8 cellular contexts compared by ENCODE assay signal in the genomic region with DNA sequence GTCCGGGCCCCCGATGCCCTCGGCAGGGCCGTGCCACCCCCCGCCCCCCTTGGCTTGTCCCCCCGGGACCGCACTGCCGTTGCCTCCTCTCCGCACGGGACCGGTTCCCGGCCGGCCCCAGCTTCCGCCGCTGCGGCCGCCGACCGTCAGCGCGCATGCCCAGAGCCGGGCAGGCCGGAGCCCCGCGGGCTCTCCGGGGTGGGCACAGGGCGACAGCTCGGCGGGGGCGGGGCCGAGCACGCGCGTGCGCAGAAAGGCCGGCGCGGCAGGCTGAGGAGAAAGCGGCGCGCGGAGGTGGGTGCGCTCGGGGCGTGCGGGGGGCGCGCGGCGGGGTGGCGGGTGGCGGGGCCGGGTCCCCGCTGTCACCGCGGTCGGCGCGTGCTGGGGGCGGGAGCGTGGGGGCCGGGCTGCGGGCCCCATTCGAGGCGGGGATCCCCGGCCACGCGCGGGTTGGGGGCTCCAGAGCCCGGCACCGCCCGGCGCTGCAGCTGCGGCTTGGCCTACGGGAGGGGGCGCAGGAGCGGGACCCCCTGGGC. TPM values are rescaled to one million over a fixed set of nuclear protein-coding genes. Genes with fewer than 3 reads are reported as not detected.
DNase-seq lines count a peak whose midpoint lies in the region; ATAC-seq and TF ChIP-seq lines count a peak whose summit lies in the region.

A gene (plus strand): TSS at position 251 of the 536 bp plus-strand sequence. CDS start 21,022 bp downstream, outside the sequence.

- H3K27me3 ChIP-seq in BLaER1: no peaks in the 10 kb centered on the region
- no peaks in the 10 kb centered on the region for H3K27me3 ChIP-seq in Panc1 (ENCODE audit: control insufficient read depth, insufficient read depth, low read length)
- peaks cover 4 to 45% (median 16%) of the 10 kb centered on the region in 4 donors for H3K27me3 ChIP-seq in esophagus squamous epithelium
- peaks cover 17% of the 10 kb centered on the region for H3K27me3 ChIP-seq in muscle layer of duodenum (ENCODE audit: low read depth, low read length)

- BruUV-seq in Panc1 (replicated peaks; lab: Mats Ljungman, UMichigan): no TSS peak

- CTCF ChIA-PET in Panc1 (lab: Charles Lee): interaction anchor here (0.5 to 0.9 kb wide), 4 partner anchors 15 to 38 kb away, joined by 3 to 13 read pairs (median 3); no protein-coding TSS in a partner anchor

- ATAC-seq in Panc1: peak; percentile 73

- H3K4me2 ChIP-seq in BLaER1: peak within 1 kb of the TSS; percentile 99

- no CpG with 5 or more reads among the region's 77 CpGs for WGBS in esophagus squamous epithelium, 2 donors

- H3K4me3 ChIP-seq in BLaER1: peak within 1 kb of the TSS; percentile 98
- H3K4me3 ChIP-seq in Panc1 (ENCODE audit: low read depth in 2 of 2, low read length in 2 of 2): peak within 1 kb of the TSS; percentile 60 to 68
- H3K4me3 ChIP-seq in esophagus squamous epithelium: peak within 1 kb of the TSS; percentile 51 to 75 (median 70)
- peak within 1 kb of the TSS; percentile 50 to 77 for H3K4me3 ChIP-seq in muscle layer of duodenum (ENCODE audit: low read depth in 1 of 2, low read length in 2 of 2)

- peaks cover 63% of the 10 kb centered on the region for H3K4me1 ChIP-seq in BLaER1
- peaks cover 43% of the 10 kb centered on the region for H3K4me1 ChIP-seq in Panc1 (ENCODE audit: control insufficient read depth, insufficient read depth, low read length)
- H3K4me1 ChIP-seq in esophagus squamous epithelium: peaks cover 21 to 60% (median 46%) of the 10 kb centered on the region in 3 donors
- peaks cover 3 to 38% of the 10 kb centered on the region in 2 donors for H3K4me1 ChIP-seq in muscle layer of duodenum (ENCODE audit: control insufficient read depth in 1 of 2, insufficient read depth in 2 of 2, low read length in 2 of 2)

- peaks cover 23% of the 10 kb centered on the region for H3K36me3 ChIP-seq in BLaER1
- no peaks in the 10 kb centered on the region; the same call in 1 of the 2 replicates for H3K36me3 ChIP-seq in Panc1 (ENCODE audit: control insufficient read depth, insufficient read depth, low read length)
- H3K36me3 ChIP-seq in esophagus squamous epithelium: no peaks in the 10 kb centered on the region
- H3K36me3 ChIP-seq in muscle layer of duodenum (ENCODE audit: control insufficient read depth in 1 of 2, insufficient read depth in 2 of 2, low read length in 2 of 2): no peaks in the 10 kb centered on the region

- peak; percentile 100 for DNase-seq in GM19238 (ENCODE audit: insufficient read length, low spot score)
- peak; percentile 81 for DNase-seq in HT-29 (ENCODE audit: low spot score)
- no peak for DNase-seq in Panc1 (ENCODE audit: low read depth, low spot score)
- peak; percentile 68 for DNase-seq in activated T-helper 1 cell treated with Interleukin-2 at 50 U/mL for 16 hours (ENCODE audit: low read depth)
- DNase-seq in esophagus squamous epithelium (lab: John Stamatoyannopoulos, UW): no peak
- peak; percentile 89 for DNase-seq in stimulated activated CD8-positive, alpha-beta memory T cell treated with anti-CD3 and anti-CD28 coated beads, Interleukin-4, amount 100 ng/mL, for 48 hours

- TF ChIP-seq CTCF in Panc1 (IDR thresholded peaks at IDR 0.05): no peak
- no peak for TF ChIP-seq CTCF in esophagus squamous epithelium (IDR thresholded peaks at IDR 0.05)

- TF ChIP-seq POLR2A in esophagus squamous epithelium (IDR thresholded peaks at IDR 0.05): peak in 1 of 4 donors; percentile 73

- H4K20me1 ChIP-seq in BLaER1: peaks cover 60% of the 10 kb centered on the region

- POLR2A ChIA-PET in Panc1 (lab: Charles Lee): interaction anchor here (0.7 kb wide), 1 partner anchor 18 kb away, joined by 8 read pairs; no protein-coding TSS in a partner anchor

- intact Hi-C loops in Panc1 (cut with micrococcal nuclease; ENCODE audit: unreplicated experiment): no loop called here
- intact Hi-C loops in esophagus squamous epithelium (cut with DNase I): no loop called here

- peak within 1 kb of the TSS; percentile 99 for H3K27ac ChIP-seq in BLaER1
- H3K27ac ChIP-seq in Panc1 (ENCODE audit: low read length): peak within 1 kb of the TSS; percentile 85
- H3K27ac ChIP-seq in esophagus squamous epithelium: peak within 1 kb of the TSS; percentile 75 to 84 (median 80)
- H3K27ac ChIP-seq in muscle layer of duodenum (ENCODE audit: low read length): no peak within 1 kb of the TSS

- H3K9ac ChIP-seq in BLaER1: peak within 1 kb of the TSS; percentile 98

- in situ Hi-C loops in Panc1 (cut with HindIII; ENCODE audit: low pct_unique_long_range_greater_than_20kb, low sequenced_read_pairs): no loop called here

- H3K9me3 ChIP-seq in BLaER1 (no peaks in the 10 kb centered on the region), Panc1 (ENCODE audit: control insufficient read depth, insufficient read depth, low read depth, low read length) (no peaks in the 10 kb centered on the region), esophagus squamous epithelium (no peaks in the 10 kb centered on the region), muscle layer of duodenum (ENCODE audit: control insufficient read depth in 1 of 2, low read length in 2 of 2) (no peaks in the 10 kb centered on the region)

RNA-seq across cellular contexts. Expression of the gene that starts here (rescaled TPM):
- 16.5 and 16.6 TPM in 2 replicates for total RNA-seq in HT-29 (2014; rRNA removed; shearing (Covaris generic))
- total RNA-seq in Panc1 (2021; ENCODE audit: unreplicated experiment) (26.7 TPM), esophagus squamous epithelium (1 to 10 TPM; 3.1 to 4.6 (median 3.7) TPM)
- polyA plus RNA-seq in Panc1 (2012; ENCODE audit: insufficient read length): 15.9 TPM

Comparison
In these comparisons a context has a peak if more than half of its experiments do, and no peak if none do; other contexts are left out.
1. DNase-seq: peak in GM19238 (single experiment), HT-29 (single experiment), activated T-helper 1 cell treated with Interleukin-2 at 50 U/mL for 16 hours (single experiment) and stimulated activated CD8-positive, alpha-beta memory T cell treated with anti-CD3 and anti-CD28 coated beads, Interleukin-4, amount 100 ng/mL, for 48 hours (single experiment); none in Panc1 (single experiment) and esophagus squamous epithelium (single experiment).
2. Peak in every context shown above with its lines, with median percentiles within 50 percentile points of each other: H3K4me3 ChIP-seq.